1 cellular context compared by ENCODE assay signal in the genomic region with DNA sequence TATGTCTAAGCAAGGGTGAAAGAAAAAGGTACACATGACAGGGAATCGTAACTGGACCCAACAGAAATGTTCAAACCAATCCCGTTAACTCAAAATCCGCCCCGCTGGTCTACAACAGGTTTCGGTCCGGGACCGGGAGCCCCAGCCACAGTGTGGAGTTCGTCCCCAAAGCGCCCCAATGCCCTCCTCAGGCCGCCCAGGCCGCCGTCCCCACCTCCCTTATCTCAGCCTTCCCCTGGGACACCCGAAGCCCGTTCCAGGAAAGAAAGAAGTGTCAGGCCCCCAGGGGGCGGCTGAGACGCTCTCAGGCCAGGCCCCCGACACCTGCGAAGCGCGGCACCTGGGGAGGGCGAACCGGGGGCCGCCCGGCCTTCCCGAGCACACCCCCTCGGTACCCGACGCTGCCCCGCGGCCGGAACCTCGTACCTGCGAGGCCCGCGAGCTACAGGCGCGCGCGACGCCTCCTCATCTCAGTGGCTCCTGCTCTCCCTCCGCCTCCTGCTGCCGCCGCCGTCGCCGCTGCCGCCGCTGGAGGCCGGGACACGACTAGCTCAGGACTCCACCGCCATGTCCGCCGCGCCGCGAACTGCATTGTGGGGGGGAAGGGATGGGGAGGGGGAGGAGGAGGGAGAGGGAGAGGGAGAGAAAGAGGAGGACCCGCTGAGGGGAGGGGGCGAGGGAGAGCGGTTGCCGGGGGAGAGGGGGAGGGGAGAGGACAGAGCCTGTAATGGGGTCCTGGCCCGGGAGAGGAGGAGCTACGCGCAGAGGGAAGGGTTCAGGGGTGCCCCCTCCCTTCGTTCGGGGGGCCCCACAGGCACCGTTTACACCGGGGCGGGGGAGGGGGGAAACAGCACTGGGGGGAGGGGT.
A peak's percentile ranks its signal among the peaks of the same experiment; 100 is the strongest.
TF ChIP-seq lines count a peak whose summit lies in the region.

A gene with protein sequence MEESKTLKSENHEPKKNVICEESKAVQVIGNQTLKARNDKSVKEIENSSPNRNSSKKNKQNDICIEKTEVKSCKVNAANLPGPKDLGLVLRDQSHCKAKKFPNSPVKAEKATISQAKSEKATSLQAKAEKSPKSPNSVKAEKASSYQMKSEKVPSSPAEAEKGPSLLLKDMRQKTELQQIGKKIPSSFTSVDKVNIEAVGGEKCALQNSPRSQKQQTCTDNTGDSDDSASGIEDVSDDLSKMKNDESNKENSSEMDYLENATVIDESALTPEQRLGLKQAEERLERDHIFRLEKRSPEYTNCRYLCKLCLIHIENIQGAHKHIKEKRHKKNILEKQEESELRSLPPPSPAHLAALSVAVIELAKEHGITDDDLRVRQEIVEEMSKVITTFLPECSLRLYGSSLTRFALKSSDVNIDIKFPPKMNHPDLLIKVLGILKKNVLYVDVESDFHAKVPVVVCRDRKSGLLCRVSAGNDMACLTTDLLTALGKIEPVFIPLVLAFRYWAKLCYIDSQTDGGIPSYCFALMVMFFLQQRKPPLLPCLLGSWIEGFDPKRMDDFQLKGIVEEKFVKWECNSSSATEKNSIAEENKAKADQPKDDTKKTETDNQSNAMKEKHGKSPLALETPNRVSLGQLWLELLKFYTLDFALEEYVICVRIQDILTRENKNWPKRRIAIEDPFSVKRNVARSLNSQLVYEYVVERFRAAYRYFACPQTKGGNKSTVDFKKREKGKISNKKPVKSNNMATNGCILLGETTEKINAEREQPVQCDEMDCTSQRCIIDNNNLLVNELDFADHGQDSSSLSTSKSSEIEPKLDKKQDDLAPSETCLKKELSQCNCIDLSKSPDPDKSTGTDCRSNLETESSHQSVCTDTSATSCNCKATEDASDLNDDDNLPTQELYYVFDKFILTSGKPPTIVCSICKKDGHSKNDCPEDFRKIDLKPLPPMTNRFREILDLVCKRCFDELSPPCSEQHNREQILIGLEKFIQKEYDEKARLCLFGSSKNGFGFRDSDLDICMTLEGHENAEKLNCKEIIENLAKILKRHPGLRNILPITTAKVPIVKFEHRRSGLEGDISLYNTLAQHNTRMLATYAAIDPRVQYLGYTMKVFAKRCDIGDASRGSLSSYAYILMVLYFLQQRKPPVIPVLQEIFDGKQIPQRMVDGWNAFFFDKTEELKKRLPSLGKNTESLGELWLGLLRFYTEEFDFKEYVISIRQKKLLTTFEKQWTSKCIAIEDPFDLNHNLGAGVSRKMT (N-terminal part only) (minus strand): TSS at position 588 of the 867 bp plus-strand sequence. CDS start 26,812 bp downstream, outside the sequence.

TF ChIP-seq in K562, 482 proteins besides CTCF, POLR2A, EP300 and RAD21 (continued from another document and continues in another):
- TF ChIP-seq ZNF449 (CRISPR knock-in tag; IDR thresholded peaks at IDR 0.05): no peak
- no peak for TF ChIP-seq NR2C2 (CRISPR knock-in tag; IDR thresholded peaks at IDR 0.05)
- peak; percentile 52; the same call in 1 of the 2 replicates for TF ChIP-seq NR2C2 (tag; IDR thresholded peaks at IDR 0.05)
- TF ChIP-seq RBM15 (IDR thresholded peaks at IDR 0.05; ENCODE audit: insufficient read depth, low read length): no peak
- TF ChIP-seq YBX1 (IDR thresholded peaks at IDR 0.05): no peak
- peak; percentile 79 for TF ChIP-seq TAF9B (IDR thresholded peaks at IDR 0.05; ENCODE audit: partially characterized antibody)
- TF ChIP-seq CCNT2 (IDR thresholded peaks at IDR 0.05; ENCODE audit: borderline replicate concordance, extremely low read depth, insufficient read length, low read depth, low read length): no peak
- TF ChIP-seq PCBP2 (IDR thresholded peaks at IDR 0.05; ENCODE audit: low read depth, low read length, poor library complexity, severe bottlenecking): peak; percentile 93
- TF ChIP-seq PURB (CRISPR knock-in tag; IDR thresholded peaks at IDR 0.05; ENCODE audit: low read depth): no peak
- TF ChIP-seq SRSF9 (IDR thresholded peaks at IDR 0.05; ENCODE audit: borderline replicate concordance, low read depth, low read length): no peak
- no peak for TF ChIP-seq MCM5 (IDR thresholded peaks at IDR 0.05; ENCODE audit: low read depth)
- TF ChIP-seq ILF3 (IDR thresholded peaks at IDR 0.05; ENCODE audit: borderline replicate concordance): peak; percentile 53; the same call in 1 of the 2 replicates
- peak; percentile 41 for TF ChIP-seq TBP (optimal IDR thresholded peaks at IDR 0.05; ENCODE audit: low read depth, low read length)
- no peak for TF ChIP-seq TCFL5 (CRISPR knock-in tag; conservative IDR thresholded peaks at IDR 0.05)
- no peak for TF ChIP-seq ZFP1 (CRISPR knock-in tag; IDR thresholded peaks at IDR 0.05)
- TF ChIP-seq KDM4B (IDR thresholded peaks at IDR 0.05; ENCODE audit: borderline replicate concordance in 2 of 2, low read depth in 1 of 2): no peak; a peak in 1 of 4 replicates
- peak; percentile 98 for TF ChIP-seq ZFX (CRISPR knock-in tag; IDR thresholded peaks at IDR 0.05)
- no peak for TF ChIP-seq HLTF (IDR thresholded peaks at IDR 0.05)
- TF ChIP-seq ZNF76 (CRISPR knock-in tag; IDR thresholded peaks at IDR 0.05; ENCODE audit: borderline replicate concordance): 0 out of 2 replicates have a peak, but pooled peaks have one; percentile 32
- no peak for TF ChIP-seq ESRRB (CRISPR knock-in tag; IDR thresholded peaks at IDR 0.05; ENCODE audit: borderline replicate concordance)
- peak; percentile 75 for TF ChIP-seq ZNF143 (CRISPR knock-in tag; IDR thresholded peaks at IDR 0.05)
- TF ChIP-seq, protein P1, sequence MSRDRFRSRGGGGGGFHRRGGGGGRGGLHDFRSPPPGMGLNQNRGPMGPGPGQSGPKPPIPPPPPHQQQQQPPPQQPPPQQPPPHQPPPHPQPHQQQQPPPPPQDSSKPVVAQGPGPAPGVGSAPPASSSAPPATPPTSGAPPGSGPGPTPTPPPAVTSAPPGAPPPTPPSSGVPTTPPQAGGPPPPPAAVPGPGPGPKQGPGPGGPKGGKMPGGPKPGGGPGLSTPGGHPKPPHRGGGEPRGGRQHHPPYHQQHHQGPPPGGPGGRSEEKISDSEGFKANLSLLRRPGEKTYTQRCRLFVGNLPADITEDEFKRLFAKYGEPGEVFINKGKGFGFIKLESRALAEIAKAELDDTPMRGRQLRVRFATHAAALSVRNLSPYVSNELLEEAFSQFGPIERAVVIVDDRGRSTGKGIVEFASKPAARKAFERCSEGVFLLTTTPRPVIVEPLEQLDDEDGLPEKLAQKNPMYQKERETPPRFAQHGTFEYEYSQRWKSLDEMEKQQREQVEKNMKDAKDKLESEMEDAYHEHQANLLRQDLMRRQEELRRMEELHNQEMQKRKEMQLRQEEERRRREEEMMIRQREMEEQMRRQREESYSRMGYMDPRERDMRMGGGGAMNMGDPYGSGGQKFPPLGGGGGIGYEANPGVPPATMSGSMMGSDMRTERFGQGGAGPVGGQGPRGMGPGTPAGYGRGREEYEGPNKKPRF (IDR thresholded peaks at IDR 0.05; ENCODE audit: low read depth, low read length): no peak
- TF ChIP-seq, protein P2, sequence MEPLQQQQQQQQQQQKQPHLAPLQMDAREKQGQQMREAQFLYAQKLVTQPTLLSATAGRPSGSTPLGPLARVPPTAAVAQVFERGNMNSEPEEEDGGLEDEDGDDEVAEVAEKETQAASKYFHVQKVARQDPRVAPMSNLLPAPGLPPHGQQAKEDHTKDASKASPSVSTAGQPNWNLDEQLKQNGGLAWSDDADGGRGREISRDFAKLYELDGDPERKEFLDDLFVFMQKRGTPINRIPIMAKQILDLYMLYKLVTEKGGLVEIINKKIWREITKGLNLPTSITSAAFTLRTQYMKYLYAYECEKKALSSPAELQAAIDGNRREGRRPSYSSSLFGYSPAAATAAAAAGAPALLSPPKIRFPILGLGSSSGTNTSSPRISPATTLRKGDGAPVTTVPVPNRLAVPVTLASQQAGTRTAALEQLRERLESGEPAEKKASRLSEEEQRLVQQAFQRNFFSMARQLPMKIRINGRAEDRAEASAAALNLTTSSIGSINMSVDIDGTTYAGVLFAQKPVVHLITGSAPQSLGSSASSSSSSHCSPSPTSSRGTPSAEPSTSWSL (CRISPR knock-in tag; IDR thresholded peaks at IDR 0.05; ENCODE audit: borderline replicate concordance): peak; percentile 91
- TF ChIP-seq, protein P3, sequence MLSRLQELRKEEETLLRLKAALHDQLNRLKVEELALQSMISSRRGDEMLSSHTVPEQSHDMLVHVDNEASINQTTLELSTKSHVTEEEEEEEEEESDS (CRISPR knock-in tag; IDR thresholded peaks at IDR 0.05): no peak
- TF ChIP-seq PRPF4 (IDR thresholded peaks at IDR 0.05; ENCODE audit: insufficient read depth, low read depth, low read length, poor library complexity, severe bottlenecking): no peak
- no peak for TF ChIP-seq NFE2L1 (tag; IDR thresholded peaks at IDR 0.05; ENCODE audit: borderline replicate concordance, low read depth)
- no peak for TF ChIP-seq KHSRP (IDR thresholded peaks at IDR 0.05)
- no peak for TF ChIP-seq BHLHE40 (IDR thresholded peaks at IDR 0.05; ENCODE audit: low read length)
- TF ChIP-seq RREB1 (CRISPR knock-in tag; IDR thresholded peaks at IDR 0.05): peak; percentile 85; the same call in 1 of the 2 replicates
- TF ChIP-seq ID3 (CRISPR knock-in tag; IDR thresholded peaks at IDR 0.05): no peak
- TF ChIP-seq ID3 (tag; IDR thresholded peaks at IDR 0.05): peak; percentile 91; the same call in 1 of the 2 replicates
- no peak for TF ChIP-seq ZNF436 (CRISPR knock-in tag; IDR thresholded peaks at IDR 0.05)
- peak; percentile 43 to 90 (median 86) for TF ChIP-seq YY1 (IDR thresholded peaks at IDR 0.05; ENCODE audit: borderline replicate concordance in 1 of 3, control insufficient read depth in 1 of 3, extremely low read depth in 1 of 3, insufficient read depth in 3 of 3, insufficient read length in 1 of 3, insufficient replicate concordance in 2 of 3, low read depth in 1 of 3, low read length in 2 of 3)
- no peak for TF ChIP-seq ZNF311 (CRISPR knock-in tag; IDR thresholded peaks at IDR 0.05)
- TF ChIP-seq ZNF354B (CRISPR knock-in tag; IDR thresholded peaks at IDR 0.05): no peak
- peak; percentile 53 for TF ChIP-seq ARID1B (IDR thresholded peaks at IDR 0.05)
